Comparison of ENCODE assay signal across 8 cellular contexts in the genomic region with DNA sequence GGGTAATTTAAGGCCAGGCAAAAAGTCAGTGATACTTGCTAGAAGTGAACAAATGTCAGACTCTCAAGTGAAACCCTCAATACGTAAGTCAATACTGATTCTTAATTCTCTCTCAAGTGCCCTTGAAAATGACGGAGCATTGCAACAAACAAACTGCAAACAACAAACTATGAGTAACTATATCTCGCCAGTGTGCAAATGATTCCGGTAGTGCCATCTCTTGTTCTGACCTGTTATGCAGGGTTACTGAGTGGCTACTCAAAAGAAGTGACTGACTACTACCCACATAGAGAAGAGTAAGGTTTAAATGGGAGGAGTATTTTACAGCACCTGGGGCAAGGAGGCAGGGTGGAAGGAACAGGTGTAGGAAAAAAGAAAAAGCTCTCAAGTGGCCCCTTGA. TPM values are rescaled to one million over a fixed set of nuclear protein-coding genes. Genes with fewer than 3 reads are reported as not detected.
DNase-seq lines count a peak whose midpoint lies in the region; ATAC-seq and TF ChIP-seq lines count a peak whose summit lies in the region.

No MANE protein-coding gene starts in this region.

- peak overlapping the region; percentile 95 for H3K4me2 ChIP-seq in neural cell (ENCODE audit: low read length)

- H3K27ac ChIP-seq in coronary artery (peak overlapping the region; percentile 44 to 100), neural cell (ENCODE audit: low read length) (no peak overlapping the region)

- H2AFZ ChIP-seq in neural cell (ENCODE audit: low read depth, low read length), result no peak overlapping the region

- H3K27me3 ChIP-seq in neural cell (ENCODE audit: insufficient read depth, low read depth, low read length), result no peaks in the 10 kb centered on the region

- no peaks in the 10 kb centered on the region for H3K9me2 ChIP-seq in neural cell (ENCODE audit: insufficient read depth, low read length)

- no peaks in the 10 kb centered on the region for H3K9me3 ChIP-seq in neural cell (ENCODE audit: low read length)

- peaks cover 2% of the 10 kb centered on the region for H3F3A ChIP-seq in neural cell (ENCODE audit: insufficient read depth, low read length, poor library complexity, severe bottlenecking)

- no peak for ATAC-seq in GM21390 (IDR thresholded peaks at IDR 0.05; ENCODE audit: unreplicated experiment)
- no peak for ATAC-seq in GM19463 (IDR thresholded peaks at IDR 0.05; ENCODE audit: unreplicated experiment)

- peak overlapping the region; percentile 88 for H3K9ac ChIP-seq in neural cell (ENCODE audit: low read length)

- TF ChIP-seq EP300 in neural cell (conservative IDR thresholded peaks at IDR 0.05; ENCODE audit: poor library complexity, severe bottlenecking), result no peak

- no peaks in the 10 kb centered on the region for H4K20me1 ChIP-seq in neural cell (ENCODE audit: insufficient read depth)

- H3K36me3 ChIP-seq in neural cell (ENCODE audit: insufficient read depth, low read length), result no peaks in the 10 kb centered on the region

- peaks cover 23% of the 10 kb centered on the region for H3K79me2 ChIP-seq in neural cell (replicated peaks; ENCODE audit: insufficient read depth, low read length)

- TF ChIP-seq CTCF in coronary artery (IDR thresholded peaks at IDR 0.05) (no peak), neural cell (IDR thresholded peaks at IDR 0.05; ENCODE audit: poor library complexity, severe bottlenecking) (no peak)

- peak overlapping the region; percentile 95 for H3K4me3 ChIP-seq in coronary artery
- H3K4me3 ChIP-seq in neural cell (ENCODE audit: low read length), result peak overlapping the region; percentile 92

- no peak for TF ChIP-seq RAD21 in neural cell (conservative IDR thresholded peaks at IDR 0.05)

- DNase-seq in DMS53 (lab: John Stamatoyannopoulos, UW) (peak; percentile 85), NCI-H2107 treated with DMSO at 0.1 percent for 48 hours (lab: John Stamatoyannopoulos, UW; ENCODE audit: unreplicated experiment) (peak; percentile 91), coronary artery (ENCODE audit: low spot score) (no peak), NCI-H2227 treated with DMSO at 0.1 percent for 48 hours (lab: John Stamatoyannopoulos, UW) (no peak), NCI-H1092 (lab: John Stamatoyannopoulos, UW) (no peak)

TF ChIP-seq in neural cell, 6 proteins besides CTCF, POLR2A, EP300 and RAD21:
- no peak for TF ChIP-seq MXI1 (conservative IDR thresholded peaks at IDR 0.05; ENCODE audit: poor library complexity, severe bottlenecking)
- no peak for TF ChIP-seq TAF1 (IDR thresholded peaks at IDR 0.05; ENCODE audit: low read depth)
- no peak for TF ChIP-seq SMC3 (conservative IDR thresholded peaks at IDR 0.05; ENCODE audit: poor library complexity)
- TF ChIP-seq, protein P1, sequence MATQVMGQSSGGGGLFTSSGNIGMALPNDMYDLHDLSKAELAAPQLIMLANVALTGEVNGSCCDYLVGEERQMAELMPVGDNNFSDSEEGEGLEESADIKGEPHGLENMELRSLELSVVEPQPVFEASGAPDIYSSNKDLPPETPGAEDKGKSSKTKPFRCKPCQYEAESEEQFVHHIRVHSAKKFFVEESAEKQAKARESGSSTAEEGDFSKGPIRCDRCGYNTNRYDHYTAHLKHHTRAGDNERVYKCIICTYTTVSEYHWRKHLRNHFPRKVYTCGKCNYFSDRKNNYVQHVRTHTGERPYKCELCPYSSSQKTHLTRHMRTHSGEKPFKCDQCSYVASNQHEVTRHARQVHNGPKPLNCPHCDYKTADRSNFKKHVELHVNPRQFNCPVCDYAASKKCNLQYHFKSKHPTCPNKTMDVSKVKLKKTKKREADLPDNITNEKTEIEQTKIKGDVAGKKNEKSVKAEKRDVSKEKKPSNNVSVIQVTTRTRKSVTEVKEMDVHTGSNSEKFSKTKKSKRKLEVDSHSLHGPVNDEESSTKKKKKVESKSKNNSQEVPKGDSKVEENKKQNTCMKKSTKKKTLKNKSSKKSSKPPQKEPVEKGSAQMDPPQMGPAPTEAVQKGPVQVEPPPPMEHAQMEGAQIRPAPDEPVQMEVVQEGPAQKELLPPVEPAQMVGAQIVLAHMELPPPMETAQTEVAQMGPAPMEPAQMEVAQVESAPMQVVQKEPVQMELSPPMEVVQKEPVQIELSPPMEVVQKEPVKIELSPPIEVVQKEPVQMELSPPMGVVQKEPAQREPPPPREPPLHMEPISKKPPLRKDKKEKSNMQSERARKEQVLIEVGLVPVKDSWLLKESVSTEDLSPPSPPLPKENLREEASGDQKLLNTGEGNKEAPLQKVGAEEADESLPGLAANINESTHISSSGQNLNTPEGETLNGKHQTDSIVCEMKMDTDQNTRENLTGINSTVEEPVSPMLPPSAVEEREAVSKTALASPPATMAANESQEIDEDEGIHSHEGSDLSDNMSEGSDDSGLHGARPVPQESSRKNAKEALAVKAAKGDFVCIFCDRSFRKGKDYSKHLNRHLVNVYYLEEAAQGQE (IDR thresholded peaks at IDR 0.05; ENCODE audit: borderline replicate concordance), result no peak
- no peak for TF ChIP-seq EZH2 (IDR thresholded peaks at IDR 0.05; ENCODE audit: borderline replicate concordance, insufficient read depth, low read length, poor library complexity, severe bottlenecking)
- no peak for TF ChIP-seq POLR2AphosphoS5 (IDR thresholded peaks at IDR 0.05)

RNA-seq across cellular contexts. Expression of a gene that starts 1.6 kb away (rescaled TPM):
- polyA plus RNA-seq in neural cell, result 45.8 and 46.3 TPM in 2 replicates
- polyA minus RNA-seq in neural cell, result 43.8 and 46.1 TPM in 2 replicates

RNA-seq across cellular contexts. Expression of a gene that starts 56.8 kb away (rescaled TPM):
- polyA plus RNA-seq in neural cell, result 11.2 and 14.7 TPM in 2 replicates
- polyA minus RNA-seq in neural cell, result 7.5 and 11.7 TPM in 2 replicates

Comparison
In these comparisons a context has a peak if more than half of its experiments do, and no peak if none do; other contexts are left out.
1. DNase-seq: peak in DMS53 (single experiment) and NCI-H2107 treated with DMSO at 0.1 percent for 48 hours (single experiment); none in coronary artery (single experiment), NCI-H2227 treated with DMSO at 0.1 percent for 48 hours (single experiment) and NCI-H1092 (single experiment).